In the genomic region with DNA sequence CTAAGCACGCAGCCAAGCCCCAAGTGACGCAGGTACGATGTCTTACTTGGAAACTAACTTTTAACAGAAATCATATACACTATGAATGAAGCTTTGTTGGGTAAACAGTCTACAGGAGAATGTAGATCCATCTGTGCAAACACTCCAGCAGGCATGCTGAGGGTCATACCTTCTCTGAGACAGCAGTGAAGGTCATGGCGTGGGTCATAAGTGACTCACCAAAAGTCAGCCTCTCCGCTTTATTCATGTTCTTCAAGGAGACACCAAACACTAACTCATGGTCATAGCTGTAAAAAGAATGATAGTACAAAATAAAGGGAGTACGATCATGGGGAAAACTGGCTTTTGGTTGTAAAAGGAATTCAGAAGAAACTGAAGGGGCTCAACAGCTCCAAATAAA, we compare ENCODE assay signal across 28 cellular contexts. TPM values are rescaled to one million over a fixed set of nuclear protein-coding genes. Genes with fewer than 3 reads are reported as not detected.
DNase-seq lines count a peak whose midpoint lies in the region; FAIRE-seq and TF ChIP-seq lines count a peak whose summit lies in the region.
"Had no signal": no experiment of that assay in that cellular context is flagged by ENCODE, and none has a peak within 500 bp of the region (broad histone marks: within the 10 kb centered on the region; RNA-seq: fewer than 3 reads in every experiment).

No MANE protein-coding gene starts in this region.

- H3K9me1 ChIP-seq in endothelial cell of umbilical vein (replicated peaks; ENCODE audit: control insufficient read depth, extremely low read depth, insufficient read depth, low read length): no peaks in the 10 kb centered on the region

- H3K27ac Mint-ChIP-seq in osteocyte (ENCODE audit: unreplicated experiment): peak overlapping the region; percentile 50
- H3K27ac Mint-ChIP-seq: immature natural killer cell had no signal

- BruUV-seq in endothelial cell of umbilical vein (replicated peaks; lab: Mats Ljungman, UMichigan): no TSS peak

- dilution Hi-C loops in endothelial cell of umbilical vein (cut with MboI; ENCODE audit: extremely low pct_ligation_motif_present, low sequenced_read_pairs): no loop called here

- intact Hi-C loops in endothelial cell of umbilical vein (cut with micrococcal nuclease): no loop called here

- H3K9me3 ChIP-seq in endothelial cell of umbilical vein (replicated peaks; ENCODE audit: control insufficient read depth, insufficient read depth, low read length): no peaks in the 10 kb centered on the region
- H3K9me3 ChIP-seq: gastroesophageal sphincter, left lung, tibial artery had no signal

- peak overlapping the region; percentile 0 for H3K4me3 Mint-ChIP-seq in osteocyte (ENCODE audit: unreplicated experiment)
- H3K4me3 Mint-ChIP-seq: activated T-cell treated with anti-CD3 and anti-CD28 coated beads, Interleukin-2, amount 50 U/mL, for 4 hours; immature natural killer cell had no signal

- H4K20me1 ChIP-seq in endothelial cell of umbilical vein (replicated peaks; ENCODE audit: control insufficient read depth, extremely low read depth, insufficient read depth, low read length): no peaks in the 10 kb centered on the region

- TF ChIP-seq CTCF in endothelial cell of umbilical vein (IDR thresholded peaks at IDR 0.05; ENCODE audit: extremely low read depth in 1 of 2, insufficient read depth in 1 of 2, low read depth in 1 of 2, low read length in 2 of 2): no peak
- no peak for TF ChIP-seq CTCF in osteocyte (IDR thresholded peaks at IDR 0.05)

- CTCF ChIA-PET in endothelial cell of umbilical vein (lab: Charles Lee): interaction anchor here (1.2 to 1.9 kb wide), 3 partner anchors 65 to 166 kb away, joined by 3 to 7 read pairs (median 3); no protein-coding TSS in a partner anchor

- no peak overlapping the region for H3K4me2 ChIP-seq in endothelial cell of umbilical vein (ENCODE audit: insufficient read depth, low read length)
- H3K4me2 ChIP-seq: KMS-11 had no signal

- no peak overlapping the region for H3K9ac ChIP-seq in endothelial cell of umbilical vein (replicated peaks; ENCODE audit: extremely low read depth, insufficient read depth, low read length)
- H3K9ac ChIP-seq: KMS-11 had no signal

- H3K36me3 ChIP-seq in endothelial cell of umbilical vein (ENCODE audit: control insufficient read depth in 2 of 2, extremely low read depth in 1 of 2, insufficient read depth in 2 of 2, low read length in 2 of 2): peaks cover 20% of the 10 kb centered on the region in 2 experiments

- DNase-seq in ELR (ENCODE audit: low read depth): peak; percentile 83
- peak; percentile 58 for DNase-seq in RKO (ENCODE audit: low spot score)
- DNase-seq in endothelial cell of umbilical vein (ENCODE audit: low read depth, low spot score): no peak
- DNase-seq in osteocyte (ENCODE audit: extremely low spot score, unreplicated experiment): no peak
- no peak for DNase-seq in T-helper 2 cell
- DNase-seq in NCI-H1417 (lab: John Stamatoyannopoulos, UW): no peak
- DNase-seq in hepatic stellate cell (ENCODE audit: low spot score): no peak
- DNase-seq: activated CD4-positive, alpha-beta T cell treated with anti-CD3 and anti-CD28 coated beads for 48 hours; activated naive CD4-positive, alpha-beta T cell; activated T-cell treated with anti-CD3 and anti-CD28 coated beads, Interleukin-2, amount 50 U/mL, for 4 hours; amniotic stem cell; effector memory CD4-positive, alpha-beta T cell; GF-D8; hippocampal formation; immature natural killer cell; left lung; NCI-H1436; NCI-H2081 treated with DMSO at 0.1 percent for 48 hours; NCI-H446 treated with DMSO at 0.1 percent for 48 hours; tibial artery had no signal

- H3K4me1 ChIP-seq in endothelial cell of umbilical vein (ENCODE audit: control insufficient read depth, extremely low read depth, insufficient read depth, low read length): peaks cover 5% of the 10 kb centered on the region
- H3K4me1 ChIP-seq: gastroesophageal sphincter, left lung, tibial artery had no signal

- POLR2A ChIA-PET in endothelial cell of umbilical vein (lab: Charles Lee): no interaction called here

- peak; percentile 18 for FAIRE-seq in endothelial cell of umbilical vein (lab: Jason Lieb, UNC)
- FAIRE-seq: GM19239 had no signal

- no peak for TF ChIP-seq POLR2A in endothelial cell of umbilical vein (IDR thresholded peaks at IDR 0.05; ENCODE audit: low read depth, low read length)

- H2AFZ ChIP-seq in endothelial cell of umbilical vein (ENCODE audit: low read depth, low read length): no peak overlapping the region

- no peaks in the 10 kb centered on the region for H3K27me3 Mint-ChIP-seq in osteocyte (ENCODE audit: unreplicated experiment)

- no peaks in the 10 kb centered on the region for H3K9me3 Mint-ChIP-seq in osteocyte (ENCODE audit: unreplicated experiment)
- H3K9me3 Mint-ChIP-seq: activated T-cell treated with anti-CD3 and anti-CD28 coated beads, Interleukin-2, amount 50 U/mL, for 4 hours; immature natural killer cell had no signal

- peaks cover 18% of the 10 kb centered on the region for H3K4me1 Mint-ChIP-seq in osteocyte (ENCODE audit: unreplicated experiment)

- no peak overlapping the region for H3K27ac ChIP-seq in endothelial cell of umbilical vein (ENCODE audit: insufficient read depth, low read depth, low read length)
- H3K27ac ChIP-seq: cardiac muscle cell, coronary artery, gastroesophageal sphincter, KMS-11, left lung, tibial artery, VCaP had no signal

- no peaks in the 10 kb centered on the region for H3K27me3 ChIP-seq in endothelial cell of umbilical vein (ENCODE audit: control insufficient read depth in 2 of 2, insufficient read depth in 2 of 2, low read length in 2 of 2)
- H3K27me3 ChIP-seq: cardiac muscle cell, gastroesophageal sphincter, left lung, tibial artery had no signal

- H3K36me3 Mint-ChIP-seq in osteocyte (ENCODE audit: unreplicated experiment): peaks cover 58% of the 10 kb centered on the region

- no peaks in the 10 kb centered on the region for H3K79me2 ChIP-seq in endothelial cell of umbilical vein (ENCODE audit: control insufficient read depth, insufficient read depth, low read length)

- no peak overlapping the region for H3K4me3 ChIP-seq in endothelial cell of umbilical vein (replicated peaks in 1 of 3; ENCODE audit: insufficient read depth in 1 of 3, low read depth in 1 of 3, low read length in 3 of 3)
- H3K4me3 ChIP-seq: cardiac muscle cell, coronary artery, gastroesophageal sphincter, left lung, tibial artery had no signal

TF ChIP-seq in endothelial cell of umbilical vein, 7 proteins besides CTCF, POLR2A, EP300 and RAD21:
- no peak for TF ChIP-seq FOS (IDR thresholded peaks at IDR 0.05; ENCODE audit: borderline replicate concordance, insufficient read depth, low read length)
- TF ChIP-seq JUN (IDR thresholded peaks at IDR 0.05; ENCODE audit: borderline replicate concordance, insufficient read depth, insufficient read length, low read depth): peak; percentile 3

RNA-seq across cellular contexts. Expression of gene BLMH, which starts 20.6 kb away (rescaled TPM):
- total RNA-seq in endothelial cell of umbilical vein (65.8 and 75.0 TPM in 2 replicates), osteocyte (67.0 TPM in 2 replicates)
- 18.6 and 24.6 TPM in 2 replicates for polyA plus RNA-seq in endothelial cell of umbilical vein
- polyA plus RNA-seq in endothelial cell of umbilical vein (2011; cell fraction: cytosol; rRNA removed): 30.5 and 31.9 TPM in 2 replicates
- 31.7 and 31.9 TPM in 2 replicates for polyA plus RNA-seq in endothelial cell of umbilical vein (2011; cell fraction: nucleus; rRNA removed)
- 67.4 and 74.6 TPM in 2 replicates for polyA plus RNA-seq in endothelial cell of umbilical vein (2012)
- polyA minus RNA-seq in endothelial cell of umbilical vein: 24.8 and 32.6 TPM in 2 replicates
- polyA minus RNA-seq in endothelial cell of umbilical vein (2011; cell fraction: cytosol; rRNA and poly(A)+ RNA removed): 9.7 TPM
- polyA minus RNA-seq in endothelial cell of umbilical vein (2011; cell fraction: nucleus; rRNA and poly(A)+ RNA removed): 37.9 and 47.1 TPM in 2 replicates

RNA-seq across cellular contexts. Expression of gene SLC6A4, which starts 35.6 kb away (rescaled TPM):
- total RNA-seq in endothelial cell of umbilical vein (not detected in 2 replicates), osteocyte (0.10 and 0.16 TPM in 2 replicates)
- 0.18 and 0.25 TPM in 2 replicates for polyA plus RNA-seq in endothelial cell of umbilical vein
- 0.06 TPM in 1 of 2 replicates, not detected in the other for polyA plus RNA-seq in endothelial cell of umbilical vein (2011; cell fraction: cytosol; rRNA removed)
- 0.21 and 0.28 TPM in 2 replicates for polyA plus RNA-seq in endothelial cell of umbilical vein (2011; cell fraction: nucleus; rRNA removed)
- not detected in 2 replicates for polyA plus RNA-seq in endothelial cell of umbilical vein (2012)
- 0.06 TPM in 1 of 2 replicates, not detected in the other for polyA minus RNA-seq in endothelial cell of umbilical vein
- polyA minus RNA-seq in endothelial cell of umbilical vein (2011; cell fraction: cytosol; rRNA and poly(A)+ RNA removed): not detected
- polyA minus RNA-seq in endothelial cell of umbilical vein (2011; cell fraction: nucleus; rRNA and poly(A)+ RNA removed): not detected in 2 replicates
- total RNA-seq: activated T-cell treated with anti-CD3 and anti-CD28 coated beads, Interleukin-2, amount 50 U/mL, for 4 hours; mesenteric fat pad had no signal
- polyA plus RNA-seq: BJ, cardiac muscle cell had no signal

Comparison
In these comparisons a context has a peak if more than half of its experiments do, and no peak if none do; other contexts are left out.
1. DNase-seq: peak in ELR (single experiment) and RKO (single experiment); none in endothelial cell of umbilical vein (single experiment), osteocyte (single experiment), T-helper 2 cell (0 of 5), NCI-H1417 (0 of 3) and hepatic stellate cell (single experiment).